ENCODE assay signal across 24 cellular contexts in genomic region chr1:239829535-239829934, GRCh38.
DNase-seq lines count a peak whose midpoint lies in the region; ATAC-seq, FAIRE-seq and TF ChIP-seq lines count a peak whose summit lies in the region.
"Had no signal": no experiment of that assay in that cellular context is flagged by ENCODE, and none has a peak within 500 bp of the region (broad histone marks: within the 10 kb centered on the region; RNA-seq: fewer than 3 reads in every experiment).

No MANE protein-coding gene starts in this region.

- DNase-seq in HepG2 (ENCODE audit: low spot score) (no peak), right lobe of liver (no peak), K562 (ENCODE audit: extremely low read depth in 1 of 4, low spot score in 3 of 4) (no peak), NCI-H510A treated with DMSO at 0.1 percent for 48 hours (lab: John Stamatoyannopoulos, UW) (no peak), foreskin melanocyte (no peak)
- DNase-seq: ACHN; BE2C; C1 segment of cervical spinal cord; CD4-positive, alpha-beta memory T cell; CD4-positive, CD25-positive, alpha-beta regulatory T cell; CD8-positive, alpha-beta memory T cell; COR-L47; DMS 273 treated with DMSO at 0.1 percent for 48 hours; DMS153; DMS53; DMS79; DND-41; EL; GDM1 had no signal

- in situ Hi-C loops in HepG2 (cut with HindIII; ENCODE audit: extremely low pct_ligation_motif_present, low pct_unique_long_range_greater_than_20kb) (no loop called here), K562 (cut with MboI) (no loop called here)

- TF ChIP-seq EP300 in HepG2 (IDR thresholded peaks at IDR 0.05; ENCODE audit: low read depth in 2 of 2, low read length in 2 of 2), result no peak
- no peak for TF ChIP-seq EP300 in HepG2 (CRISPR knock-in tag; IDR thresholded peaks at IDR 0.05; ENCODE audit: borderline replicate concordance)
- TF ChIP-seq EP300 in K562 (IDR thresholded peaks at IDR 0.05; ENCODE audit: low read length), result no peak

- no peak overlapping the region for H2AFZ ChIP-seq in HepG2 (ENCODE audit: low read length)
- no peak overlapping the region for H2AFZ ChIP-seq in K562 (ENCODE audit: low read depth, low read length)

- H3K9me3 ChIP-seq in HepG2 (ENCODE audit: low read length), result no peaks in the 10 kb centered on the region
- H3K9me3 ChIP-seq in right lobe of liver, result no peaks in the 10 kb centered on the region
- H3K9me3 ChIP-seq in K562 (replicated peaks; ENCODE audit: control insufficient read depth, insufficient read depth, low read depth, low read length), result no peaks in the 10 kb centered on the region
- H3K9me3 ChIP-seq: BE2C, BLaER1 had no signal

- CTCF ChIA-PET in HepG2 (lab: Yijun Ruan, JAX; ENCODE audit: low intra/inter-chr PET ratio, low total read pairs), result no interaction called here
- CTCF ChIA-PET in K562 (lab: Yijun Ruan, JAX; ENCODE audit: low intra/inter-chr PET ratio), result no interaction called here

- 0% methylated on average over 1 of the region's 1 CpG for WGBS in HepG2 (ENCODE audit: low lambda C conversion rate)
- WGBS in right lobe of liver (ENCODE audit: insufficient coverage, low coverage, low lambda C conversion rate, missing lambda C conversion rate), result 78% methylated on average over 1 of the region's 1 CpG
- 0% methylated on average over 1 of the region's 1 CpG for WGBS in K562 (ENCODE audit: insufficient coverage, low coverage, missing lambda C conversion rate)

- H3K9me1 ChIP-seq in K562 (ENCODE audit: control insufficient read depth, insufficient read depth, low read length), result no peaks in the 10 kb centered on the region

- TF ChIP-seq POLR2A in HepG2 (IDR thresholded peaks at IDR 0.05; ENCODE audit: insufficient read depth in 1 of 2, low read depth in 2 of 2, low read length in 2 of 2), result no peak
- no peak for TF ChIP-seq POLR2A in right lobe of liver (IDR thresholded peaks at IDR 0.05)
- no peak for TF ChIP-seq POLR2A in K562 (conservative IDR thresholded peaks at IDR 0.05)

- no peaks in the 10 kb centered on the region for H3K36me3 ChIP-seq in HepG2 (replicated peaks in 1 of 2; ENCODE audit: control insufficient read depth in 1 of 2, insufficient read depth in 2 of 2, low read length in 2 of 2)
- H3K36me3 ChIP-seq in right lobe of liver, result no peaks in the 10 kb centered on the region
- no peaks in the 10 kb centered on the region for H3K36me3 ChIP-seq in K562 (ENCODE audit: control insufficient read depth, insufficient read depth, low read length)
- H3K36me3 ChIP-seq: BE2C, BLaER1 had no signal

- H3K27ac ChIP-seq in HepG2 (ENCODE audit: extremely low read length, insufficient read depth, low read length), result no peak overlapping the region
- no peak overlapping the region for H3K27ac ChIP-seq in right lobe of liver
- no peak overlapping the region for H3K27ac ChIP-seq in K562 (ENCODE audit: extremely low read depth, low read depth, low read length)
- H3K27ac ChIP-seq: 22Rv1, BLaER1 had no signal

- no TSS peak for BruUV-seq in HepG2 (replicated peaks; lab: Mats Ljungman, UMichigan)
- BruUV-seq in K562 (replicated peaks; lab: Mats Ljungman, UMichigan), result no TSS peak

- TF ChIP-seq RAD21 in HepG2 (CRISPR knock-in tag; IDR thresholded peaks at IDR 0.05) (no peak), K562 (CRISPR knock-in tag; conservative IDR thresholded peaks at IDR 0.05 in 1 of 2, IDR thresholded peaks at IDR 0.05 in 1 of 2) (no peak)

- POLR2A ChIA-PET in HepG2 (lab: Yijun Ruan, JAX), result no interaction called here
- POLR2A ChIA-PET in K562 (lab: Yijun Ruan, JAX), result no interaction called here

- intact Hi-C loops in HepG2 (cut with micrococcal nuclease; ENCODE audit: unreplicated experiment), result no loop called here
- intact Hi-C loops in right lobe of liver (cut with DNase I), result no loop called here
- intact Hi-C loops in K562 (cut with micrococcal nuclease), result no loop called here

- H4K20me1 ChIP-seq in HepG2 (ENCODE audit: insufficient read depth, low read length) (no peaks in the 10 kb centered on the region), K562 (replicated peaks; ENCODE audit: control insufficient read depth, insufficient read depth, low read length) (no peaks in the 10 kb centered on the region)
- H4K20me1 ChIP-seq: BLaER1 had no signal

- ATAC-seq in HepG2 (no peak), right lobe of liver (no peak), K562 (no peak)
- ATAC-seq: GM12878 had no signal

- no peak overlapping the region for H3K9ac ChIP-seq in HepG2 (ENCODE audit: insufficient read depth, low read depth, low read length)
- H3K9ac ChIP-seq in K562 (ENCODE audit: insufficient read depth in 1 of 2, low read depth in 2 of 2, low read length in 2 of 2), result no peak overlapping the region
- H3K9ac ChIP-seq: BLaER1 had no signal

- H3K4me3 ChIP-seq in HepG2 (replicated peaks in 1 of 3; ENCODE audit: insufficient read depth in 1 of 3, low read depth in 2 of 3, low read length in 3 of 3) (no peak overlapping the region), right lobe of liver (no peak overlapping the region), K562 (no peak overlapping the region)
- H3K4me3 ChIP-seq: BLaER1, GM12878 had no signal

- no peaks in the 10 kb centered on the region for H3K27me3 ChIP-seq in HepG2 (ENCODE audit: control insufficient read depth in 1 of 2, insufficient read depth in 2 of 2, low read length in 2 of 2)
- H3K27me3 ChIP-seq in right lobe of liver, result no peaks in the 10 kb centered on the region
- H3K27me3 ChIP-seq in K562 (ENCODE audit: control insufficient read depth in 2 of 2, insufficient read depth in 2 of 2, low read length in 2 of 2), result no peaks in the 10 kb centered on the region
- H3K27me3 ChIP-seq: BE2C, BLaER1 had no signal

- H3K79me2 ChIP-seq in HepG2 (ENCODE audit: insufficient read depth, low read length), result no peaks in the 10 kb centered on the region
- H3K79me2 ChIP-seq in K562 (ENCODE audit: control insufficient read depth, insufficient read depth, low read length), result no peaks in the 10 kb centered on the region

- FAIRE-seq in HepG2 (lab: Jason Lieb, UNC) (no peak), K562 (lab: Jason Lieb, UNC) (no peak)
- FAIRE-seq: GM12878, GM12892, GM18507 had no signal

- H3K4me1 ChIP-seq in HepG2 (ENCODE audit: insufficient read depth, low read length) (no peaks in the 10 kb centered on the region), right lobe of liver (no peaks in the 10 kb centered on the region), K562 (replicated peaks in 1 of 2; ENCODE audit: control insufficient read depth in 2 of 2, insufficient read depth in 2 of 2, low read length in 2 of 2) (no peaks in the 10 kb centered on the region)

- H3K4me2 ChIP-seq in HepG2 (ENCODE audit: low read depth, low read length), result no peak overlapping the region
- no peak overlapping the region for H3K4me2 ChIP-seq in K562 (ENCODE audit: insufficient read depth, low read length)
- H3K4me2 ChIP-seq: BLaER1 had no signal

- no peak for TF ChIP-seq CTCF in HepG2 (CRISPR knock-in tag; IDR thresholded peaks at IDR 0.05)
- TF ChIP-seq CTCF in right lobe of liver (IDR thresholded peaks at IDR 0.05), result no peak
- no peak for TF ChIP-seq CTCF in K562 (IDR thresholded peaks at IDR 0.05 in 2 of 3, conservative IDR thresholded peaks at IDR 0.05 in 1 of 3; ENCODE audit: insufficient read depth in 2 of 3, low read depth in 1 of 3, low read length in 3 of 3)

TF ChIP-seq in HepG2, 621 proteins besides CTCF, POLR2A, EP300 and RAD21:
- TF ChIP-seq ZNF768 (CRISPR knock-in tag; IDR thresholded peaks at IDR 0.05) (peak; percentile 23; the same call in 1 of the 2 replicates), GMEB1 (CRISPR knock-in tag; IDR thresholded peaks at IDR 0.05; ENCODE audit: borderline replicate concordance) (no peak)

TF ChIP-seq in K562, 482 proteins besides CTCF, POLR2A, EP300 and RAD21:
- TF ChIP-seq SRSF3 (IDR thresholded peaks at IDR 0.05; ENCODE audit: insufficient read depth, low read length) (no peak), RBM25 (IDR thresholded peaks at IDR 0.05; ENCODE audit: low read depth, low read length, severe bottlenecking) (peak; percentile 56), BRD9 (IDR thresholded peaks at IDR 0.05; ENCODE audit: low read depth, partially characterized antibody) (no peak), THAP7 (CRISPR knock-in tag; IDR thresholded peaks at IDR 0.05) (no peak), ZFP36 (IDR thresholded peaks at IDR 0.05; ENCODE audit: low read depth, low read length, partially characterized antibody) (peak; percentile 52), HOMEZ (CRISPR knock-in tag; IDR thresholded peaks at IDR 0.05) (no peak)

Comparison
In these comparisons a context has a peak if more than half of its experiments do, and no peak if none do; other contexts are left out.
1. Of the 241 proteins assayed by ChIP-seq in both HepG2 and K562: peak only in HepG2: none; only in K562: ZFP36; in both: none; in neither: 240.